Comparison of ENCODE assay signal across 1 cellular context in genomic region chr3:107206141-107206540, GRCh38.
TF ChIP-seq lines count a peak whose summit lies in the region.

No MANE protein-coding gene starts in this region.

TF ChIP-seq in WTC11, 78 proteins besides CTCF, POLR2A, EP300 and RAD21 (continued from another document):
- TF ChIP-seq AFF4 (CRISPR knock-in tag; IDR thresholded peaks at IDR 0.05; ENCODE audit: borderline replicate concordance) (no peak), NFATC4 (CRISPR knock-in tag; IDR thresholded peaks at IDR 0.05) (no peak), MAX (CRISPR knock-in tag; IDR thresholded peaks at IDR 0.05) (no peak), ZNF263 (CRISPR knock-in tag; IDR thresholded peaks at IDR 0.05; ENCODE audit: low read depth) (no peak), PRRX2 (CRISPR knock-in tag; IDR thresholded peaks at IDR 0.05) (no peak), ATF3 (CRISPR knock-in tag; conservative IDR thresholded peaks at IDR 0.05) (no peak), RORB (CRISPR knock-in tag; IDR thresholded peaks at IDR 0.05) (no peak), JUN (CRISPR knock-in tag; IDR thresholded peaks at IDR 0.05) (no peak), SMAD3 (CRISPR knock-in tag; IDR thresholded peaks at IDR 0.05; ENCODE audit: borderline replicate concordance) (no peak), KAT7 (CRISPR knock-in tag; IDR thresholded peaks at IDR 0.05; ENCODE audit: borderline replicate concordance) (no peak)
